In genomic region chr22:35721954-35722353, GRCh38 we compare ENCODE assay signal across 10 cellular contexts. TPM values are rescaled to one million over a fixed set of nuclear protein-coding genes. Genes with fewer than 3 reads are reported as not detected.
"Had no signal": no experiment of that assay in that cellular context is flagged by ENCODE, and none has a peak within 500 bp of the region (broad histone marks: within the 10 kb centered on the region; RNA-seq: fewer than 3 reads in every experiment).

No MANE protein-coding gene starts in this region.

- H3K9me3 Mint-ChIP-seq: HFFc6 had no signal

- ATAC-seq: HCT116, HepG2 had no signal

- DNase-seq: GOT3, H7, HFFc6 had no signal

- H3K4me3 ChIP-seq: HAP-1 had no signal

- H3K36me3 ChIP-seq: HAP-1 had no signal

- H3K4me3 Mint-ChIP-seq: HFFc6, IgD-negative memory B cell had no signal

- H3K27ac ChIP-seq: HL-60 had no signal

- H3K9me3 ChIP-seq: HAP-1 had no signal

- H3K27ac Mint-ChIP-seq: HFFc6, IgD-negative memory B cell had no signal

- H3K36me3 Mint-ChIP-seq: IgD-negative memory B cell had no signal

- H3K4me1 ChIP-seq: HAP-1 had no signal

- H3K4me1 Mint-ChIP-seq: IgD-negative memory B cell had no signal

RNA-seq across cellular contexts. Expression of gene APOL5, which starts 4.3 kb away (rescaled TPM):
- total RNA-seq: H4, H7, HepG2, HFFc6, HT1080 had no signal
- polyA plus RNA-seq: HepG2, IgD-negative memory B cell had no signal
